ENCODE assay signal across 17 cellular contexts in the genomic region with DNA sequence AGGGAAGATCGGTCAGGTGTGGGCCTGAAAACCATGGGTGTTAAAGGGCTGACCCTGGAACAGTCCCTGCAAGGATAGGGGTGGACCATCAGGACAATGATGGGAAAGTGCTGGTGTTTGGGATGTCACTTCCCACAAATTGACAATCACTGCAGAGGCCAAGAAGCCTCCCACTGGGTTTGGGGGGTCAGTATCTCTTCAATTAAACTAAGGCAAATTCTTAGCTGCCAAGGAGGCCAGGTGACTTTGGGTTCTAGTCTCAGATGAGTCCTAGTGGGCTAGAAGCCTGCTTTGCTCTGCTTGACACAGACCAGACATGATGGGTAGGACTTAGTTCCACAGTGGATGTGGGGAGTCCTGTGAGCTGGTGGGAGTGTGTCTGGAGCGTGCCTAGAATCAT. TPM values are rescaled to one million over a fixed set of nuclear protein-coding genes. Genes with fewer than 3 reads are reported as not detected.
DNase-seq lines count a peak whose midpoint lies in the region; ATAC-seq and TF ChIP-seq lines count a peak whose summit lies in the region.
"Had no signal": no experiment of that assay in that cellular context is flagged by ENCODE, and none has a peak within 500 bp of the region (broad histone marks: within the 10 kb centered on the region; RNA-seq: fewer than 3 reads in every experiment).

No MANE protein-coding gene starts in this region.

- H3K9me3 ChIP-seq in transverse colon: no peaks in the 10 kb centered on the region
- H3K9me3 ChIP-seq: gastrocnemius medialis, left lung, prostate gland, vagina had no signal

- no peak overlapping the region for H4K5ac ChIP-seq in mesendoderm (ENCODE audit: low read length)

- H3K4me1 Mint-ChIP-seq in activated naive CD4-positive, alpha-beta T cell treated with anti-CD3 and anti-CD28 coated beads for 36 hours (ENCODE audit: low read depth): peaks cover 75% of the 10 kb centered on the region
- H3K4me1 Mint-ChIP-seq in T-cell: peaks cover 67 to 76% (median 75%) of the 10 kb centered on the region in 3 donors
- peaks cover 71% of the 10 kb centered on the region for H3K4me1 Mint-ChIP-seq in dendritic cell treated with granulocyte-macrophage colony-stimulating factor and Interleukin-4, amounts not matched to agents 40 ng/mL and 50 ng/mL, for 4 days (ENCODE audit: low read depth)
- H3K4me1 Mint-ChIP-seq: H9, WTC11 had no signal

- no peak overlapping the region for H3K56ac ChIP-seq in mesendoderm (ENCODE audit: low read length)

- H3K4me1 ChIP-seq in transverse colon (peaks cover 0 to 16% (median 7%) of the 10 kb centered on the region in 4 donors), mesendoderm (ENCODE audit: control insufficient read depth, low read depth, low read length) (no peaks in the 10 kb centered on the region)
- H3K4me1 ChIP-seq: prostate gland had no signal

- H3K4me3 ChIP-seq in transverse colon (no peak overlapping the region), mesendoderm (ENCODE audit: low read length) (no peak overlapping the region)
- H3K4me3 ChIP-seq: gastrocnemius medialis, left lung, prostate gland, vagina had no signal

- H3K4me2 ChIP-seq in mesendoderm (ENCODE audit: low read length): no peak overlapping the region

- no peak overlapping the region for H3K9ac ChIP-seq in mesendoderm (ENCODE audit: low read length)

- H3K36me3 ChIP-seq in transverse colon (no peaks in the 10 kb centered on the region), mesendoderm (ENCODE audit: control insufficient read depth, insufficient read depth, low read length) (no peaks in the 10 kb centered on the region)
- H3K36me3 ChIP-seq: gastrocnemius medialis, left lung, prostate gland, vagina had no signal

- in situ Hi-C loops in transverse colon (cut with MboI; ENCODE audit: low pct_ligation_motif_present in 1 of 4, low pct_unique_long_range_greater_than_20kb in 1 of 4, low sequenced_read_pairs in 3 of 4): loop anchor here in 1 of 4 donors (25.0 kb wide), 1 partner anchor 127 kb away; no protein-coding TSS in a partner anchor

- no peak for TF ChIP-seq CTCF in transverse colon (IDR thresholded peaks at IDR 0.05)

- no peak for DNase-seq in activated naive CD4-positive, alpha-beta T cell treated with anti-CD3 and anti-CD28 coated beads for 36 hours
- no peak for DNase-seq in activated naive CD4-positive, alpha-beta T cell treated with anti-CD3 and anti-CD28 coated beads, Interleukin-2, amount 50 U/mL, for 16 hours
- DNase-seq in T-cell: no peak
- no peak for DNase-seq in transverse colon
- no peak for DNase-seq in mesendoderm
- no peak for DNase-seq in occipital lobe (lab: John Stamatoyannopoulos, UW)
- DNase-seq: cortex of kidney, H9, Kasumi-1 had no signal

- H3K79me2 ChIP-seq in mesendoderm (ENCODE audit: control insufficient read depth, insufficient read depth, low read length): no peaks in the 10 kb centered on the region

- H3K27me3 Mint-ChIP-seq in activated naive CD4-positive, alpha-beta T cell treated with anti-CD3 and anti-CD28 coated beads for 36 hours (ENCODE audit: low read depth): no peaks in the 10 kb centered on the region
- H3K27me3 Mint-ChIP-seq in T-cell: no peaks in the 10 kb centered on the region
- no peaks in the 10 kb centered on the region for H3K27me3 Mint-ChIP-seq in dendritic cell treated with granulocyte-macrophage colony-stimulating factor and Interleukin-4, amounts not matched to agents 40 ng/mL and 50 ng/mL, for 4 days

- no peak overlapping the region for H3K23ac ChIP-seq in mesendoderm (ENCODE audit: low read length)

- CTCF ChIA-PET in activated naive CD4-positive, alpha-beta T cell treated with anti-CD3 and anti-CD28 coated beads for 36 hours (lab: Charles Lee): interaction anchor here (1.3 to 10.8 kb wide), 5 partner anchors 12 to 130 kb away, joined by 3 to 135 read pairs (median 11); no protein-coding TSS in a partner anchor
- CTCF ChIA-PET in T-cell (lab: Charles Lee): interaction anchor here (1.0 to 2.5 kb wide), 7 partner anchors 9 to 152 kb away, joined by 3 to 11 read pairs (median 5); no protein-coding TSS in a partner anchor

- H3K27ac Mint-ChIP-seq in activated naive CD4-positive, alpha-beta T cell treated with anti-CD3 and anti-CD28 coated beads for 36 hours: peak overlapping the region; percentile 95
- no peak overlapping the region for H3K27ac Mint-ChIP-seq in T-cell
- peak overlapping the region; percentile 72 for H3K27ac Mint-ChIP-seq in dendritic cell treated with granulocyte-macrophage colony-stimulating factor and Interleukin-4, amounts not matched to agents 40 ng/mL and 50 ng/mL, for 4 days
- H3K27ac Mint-ChIP-seq: H9, WTC11 had no signal

- no peak overlapping the region for H4K8ac ChIP-seq in mesendoderm (ENCODE audit: low read depth, low read length)

- H3K79me1 ChIP-seq in mesendoderm (ENCODE audit: low read length): no peaks in the 10 kb centered on the region

- intact Hi-C loops in activated naive CD4-positive, alpha-beta T cell treated with anti-CD3 and anti-CD28 coated beads for 36 hours (cut with micrococcal nuclease): loop anchor here (1.0 to 10.0 kb wide), 2 partner anchors 12 to 969 kb away; no protein-coding TSS in a partner anchor
- intact Hi-C loops in dendritic cell treated with granulocyte-macrophage colony-stimulating factor and Interleukin-4, amounts not matched to agents 40 ng/mL and 50 ng/mL, for 4 days (cut with micrococcal nuclease): loop anchor here (2.0 kb wide), 1 partner anchor 37 kb away; no protein-coding TSS in a partner anchor
- intact Hi-C loops in transverse colon (cut with DNase I; ENCODE audit: low total_unique reads): no loop called here

- no peaks in the 10 kb centered on the region for H3K36me3 Mint-ChIP-seq in activated naive CD4-positive, alpha-beta T cell treated with anti-CD3 and anti-CD28 coated beads for 36 hours (ENCODE audit: low read depth)
- H3K36me3 Mint-ChIP-seq in T-cell: no peaks in the 10 kb centered on the region
- H3K36me3 Mint-ChIP-seq in dendritic cell treated with granulocyte-macrophage colony-stimulating factor and Interleukin-4, amounts not matched to agents 40 ng/mL and 50 ng/mL, for 4 days (ENCODE audit: low read depth): no peaks in the 10 kb centered on the region
- H3K36me3 Mint-ChIP-seq: WTC11 had no signal

- peak overlapping the region; percentile 15 to 74 (median 38) for H3K27ac ChIP-seq in transverse colon
- no peak overlapping the region for H3K27ac ChIP-seq in mesendoderm (ENCODE audit: low read depth, low read length)
- H3K27ac ChIP-seq: epithelial cell of prostate, gastrocnemius medialis, left lung, prostate gland, vagina had no signal

- no peak overlapping the region for H2BK120ac ChIP-seq in mesendoderm (ENCODE audit: low read depth, low read length)

- H3K27me3 ChIP-seq in transverse colon: peaks cover 13% of the 10 kb centered on the region
- no peaks in the 10 kb centered on the region for H3K27me3 ChIP-seq in mesendoderm (ENCODE audit: insufficient read depth, low read length, poor library complexity)
- H3K27me3 ChIP-seq: gastrocnemius medialis, left lung, vagina had no signal

- no peak overlapping the region for H2BK15ac ChIP-seq in mesendoderm (replicated peaks; ENCODE audit: low read depth)

- TF ChIP-seq POLR2A in transverse colon (IDR thresholded peaks at IDR 0.05): no peak

- no peak overlapping the region for H3K4ac ChIP-seq in mesendoderm (ENCODE audit: low read depth, low read length)

- no peaks in the 10 kb centered on the region for H3K9me3 Mint-ChIP-seq in activated naive CD4-positive, alpha-beta T cell treated with anti-CD3 and anti-CD28 coated beads for 36 hours
- peaks cover 0 to 12% (median 6%) of the 10 kb centered on the region in 3 donors for H3K9me3 Mint-ChIP-seq in T-cell
- H3K9me3 Mint-ChIP-seq in dendritic cell treated with granulocyte-macrophage colony-stimulating factor and Interleukin-4, amounts not matched to agents 40 ng/mL and 50 ng/mL, for 4 days: no peaks in the 10 kb centered on the region
- H3K9me3 Mint-ChIP-seq: H9, WTC11 had no signal

- ATAC-seq in T-cell (replicated peaks in 1 of 4) (no peak), esophagus mucosa (no peak)
- ATAC-seq: WTC11 had no signal

- 88% methylated on average over 2 of the region's 2 CpGs; no CpG with 5 or more reads in 1 of the 2 donors for WGBS in transverse colon (ENCODE audit: low coverage in 1 of 2), 2 donors
- no CpG with 5 or more reads among the region's 2 CpGs for WGBS in mesendoderm (ENCODE audit: extremely low coverage, insufficient coverage, low lambda C conversion rate)

- H2BK5ac ChIP-seq in mesendoderm (ENCODE audit: low read length): no peak overlapping the region

- H3K18ac ChIP-seq in mesendoderm (ENCODE audit: low read length): no peak overlapping the region

- H3K4me3 Mint-ChIP-seq in activated naive CD4-positive, alpha-beta T cell treated with anti-CD3 and anti-CD28 coated beads for 36 hours: peak overlapping the region; percentile 36
- peak overlapping the region; percentile 49 to 68 (median 53) for H3K4me3 Mint-ChIP-seq in T-cell
- H3K4me3 Mint-ChIP-seq in dendritic cell treated with granulocyte-macrophage colony-stimulating factor and Interleukin-4, amounts not matched to agents 40 ng/mL and 50 ng/mL, for 4 days: no peak overlapping the region
- H3K4me3 Mint-ChIP-seq: H9, WTC11 had no signal

- no peak for TF ChIP-seq EP300 in transverse colon (IDR thresholded peaks at IDR 0.05; ENCODE audit: low read depth)

- POLR2A ChIA-PET in T-cell (lab: Charles Lee): interaction anchor here (0.6 to 1.3 kb wide), 5 partner anchors 9 to 98 kb away, joined by 3 read pairs; no protein-coding TSS in a partner anchor

- H2AK5ac ChIP-seq in mesendoderm (ENCODE audit: low read length): no peak overlapping the region

RNA-seq across cellular contexts. Expression of gene KCNA2, which starts 29.3 kb away (rescaled TPM):
- total RNA-seq in activated naive CD4-positive, alpha-beta T cell treated with anti-CD3 and anti-CD28 coated beads for 36 hours: under 1 TPM; 0.19 to 0.64 TPM
- total RNA-seq in T-cell (1 to 10 TPM in 2 of 5 donors, under 1 TPM in 3; 0.46 to 2.7 (median 0.93) TPM), transverse colon (1 to 10 TPM in 1 of 4 donors, under 1 TPM in 2, not detected in 1; 0.40 to 1.7 (median 0.68) TPM), occipital lobe (7.0 TPM), esophagus mucosa (1.2 TPM)
- polyA plus RNA-seq in mesendoderm (2013, experiment 1 of 2): 0.22 TPM
- 0.18 TPM for polyA plus RNA-seq in mesendoderm (2013, experiment 2 of 2)

RNA-seq across cellular contexts. Expression of gene KCNA3, which starts 39.3 kb away (rescaled TPM):
- total RNA-seq in activated naive CD4-positive, alpha-beta T cell treated with anti-CD3 and anti-CD28 coated beads for 36 hours: 10 to 100 TPM; 15.3 to 15.4 TPM
- total RNA-seq in T-cell (100 to 1,000 TPM; 101 to 125 (median 110) TPM), transverse colon (10 to 100 TPM in 3 of 4 donors, 1 to 10 TPM in 1; 2.9 to 22.4 (median 10.9) TPM), occipital lobe (34.3 TPM), esophagus mucosa (0.28 TPM)
- 0.20 TPM for polyA plus RNA-seq in mesendoderm (2013, experiment 1 of 2)
- 0.18 TPM for polyA plus RNA-seq in mesendoderm (2013, experiment 2 of 2)

Comparison
In these comparisons a context has a peak if more than half of its experiments do, and no peak if none do; other contexts are left out.
1. H3K27ac Mint-ChIP-seq: peak in activated naive CD4-positive, alpha-beta T cell treated with anti-CD3 and anti-CD28 coated beads for 36 hours (single experiment) and dendritic cell treated with granulocyte-macrophage colony-stimulating factor and Interleukin-4, amounts not matched to agents 40 ng/mL and 50 ng/mL, for 4 days (single experiment); none in T-cell (0 of 2).